ENCODE assay signal across 17 cellular contexts in genomic region chr10:131089150-131089549, GRCh38.
"Had no signal": no experiment of that assay in that cellular context is flagged by ENCODE, and none has a peak within 500 bp of the region (broad histone marks: within the 10 kb centered on the region; RNA-seq: fewer than 3 reads in every experiment).

No MANE protein-coding gene starts in this region.

- ATAC-seq: naive thymus-derived CD4-positive, alpha-beta T cell; stimulated activated memory B cell treated with anti-CD40 and anti-IgM and Interleukin-4, amounts not matched to agents 10 μg/mL and 1 μg/mL and 100 μg/mL, for 72 hours had no signal

- H2AFZ ChIP-seq: hepatocyte had no signal

- H3K79me2 ChIP-seq: hepatocyte had no signal

- H3K4me3 Mint-ChIP-seq: nephron progenitor cell; stimulated activated memory B cell treated with anti-CD40 and anti-IgM and Interleukin-4, amounts not matched to agents 10 μg/mL and 1 μg/mL and 100 μg/mL, for 72 hours; stimulated activated naive CD8-positive, alpha-beta T cell treated with anti-CD3 and anti-CD28 coated beads, Interleukin-15, Interleukin-2, amounts not matched to agents 100 ng/mL and 50 ng/mL, for 24 hours had no signal

- H3K36me3 ChIP-seq: neutrophil, right atrium auricular region, tibial nerve had no signal

- H3K36me3 Mint-ChIP-seq: naive thymus-derived CD4-positive, alpha-beta T cell; stimulated activated memory B cell treated with anti-CD40 and anti-IgM and Interleukin-4, amounts not matched to agents 10 μg/mL and 1 μg/mL and 100 μg/mL, for 72 hours had no signal

- H3K4me1 ChIP-seq: right atrium auricular region had no signal

- DNase-seq: cortex of kidney; effector CD8-positive, alpha-beta T cell; foreskin melanocyte; head of caudate nucleus; mammary epithelial cell; naive thymus-derived CD4-positive, alpha-beta T cell; nephron progenitor cell; stimulated activated CD4-positive, alpha-beta T cell treated with anti-CD3 and anti-CD28 coated beads, Interleukin-15, amount 100 ng/mL, for 24 hours; stimulated activated CD4-positive, alpha-beta T cell treated with anti-CD3 and anti-CD28 coated beads, Interleukin-1b, Interleukin-23, amount 100 ng/mL, for 48 hours; stimulated activated CD4-positive, alpha-beta T cell treated with anti-CD3 and anti-CD28 coated beads, Interleukin-4, amount 100 ng/mL, for 24 hours had no signal

- H3K9me3 ChIP-seq: neutrophil, right atrium auricular region had no signal

- H3K27me3 ChIP-seq: hepatocyte, neutrophil, right atrium auricular region, tibial nerve had no signal

- H3K27ac ChIP-seq: dorsolateral prefrontal cortex, hepatocyte, neutrophil, right atrium auricular region, tibial nerve had no signal

- H3K4me3 ChIP-seq: dorsolateral prefrontal cortex, hepatocyte, right atrium auricular region, tibial nerve had no signal

- H3K27me3 Mint-ChIP-seq: naive thymus-derived CD4-positive, alpha-beta T cell; stimulated activated memory B cell treated with anti-CD40 and anti-IgM and Interleukin-4, amounts not matched to agents 10 μg/mL and 1 μg/mL and 100 μg/mL, for 72 hours; stimulated activated naive CD8-positive, alpha-beta T cell treated with anti-CD3 and anti-CD28 coated beads, Interleukin-15, Interleukin-2, amounts not matched to agents 100 ng/mL and 50 ng/mL, for 24 hours had no signal

- H3K4me2 ChIP-seq: hepatocyte had no signal

- H3K4me1 Mint-ChIP-seq: stimulated activated memory B cell treated with anti-CD40 and anti-IgM and Interleukin-4, amounts not matched to agents 10 μg/mL and 1 μg/mL and 100 μg/mL, for 72 hours had no signal

- H3K27ac Mint-ChIP-seq: naive thymus-derived CD4-positive, alpha-beta T cell; nephron progenitor cell; stimulated activated memory B cell treated with anti-CD40 and anti-IgM and Interleukin-4, amounts not matched to agents 10 μg/mL and 1 μg/mL and 100 μg/mL, for 72 hours; stimulated activated naive CD8-positive, alpha-beta T cell treated with anti-CD3 and anti-CD28 coated beads, Interleukin-15, Interleukin-2, amounts not matched to agents 100 ng/mL and 50 ng/mL, for 24 hours had no signal

- H3K9me3 Mint-ChIP-seq: nephron progenitor cell; stimulated activated memory B cell treated with anti-CD40 and anti-IgM and Interleukin-4, amounts not matched to agents 10 μg/mL and 1 μg/mL and 100 μg/mL, for 72 hours; stimulated activated naive CD8-positive, alpha-beta T cell treated with anti-CD3 and anti-CD28 coated beads, Interleukin-15, Interleukin-2, amounts not matched to agents 100 ng/mL and 50 ng/mL, for 24 hours had no signal
